ENCODE assay signal across 26 cellular contexts in the genomic region with DNA sequence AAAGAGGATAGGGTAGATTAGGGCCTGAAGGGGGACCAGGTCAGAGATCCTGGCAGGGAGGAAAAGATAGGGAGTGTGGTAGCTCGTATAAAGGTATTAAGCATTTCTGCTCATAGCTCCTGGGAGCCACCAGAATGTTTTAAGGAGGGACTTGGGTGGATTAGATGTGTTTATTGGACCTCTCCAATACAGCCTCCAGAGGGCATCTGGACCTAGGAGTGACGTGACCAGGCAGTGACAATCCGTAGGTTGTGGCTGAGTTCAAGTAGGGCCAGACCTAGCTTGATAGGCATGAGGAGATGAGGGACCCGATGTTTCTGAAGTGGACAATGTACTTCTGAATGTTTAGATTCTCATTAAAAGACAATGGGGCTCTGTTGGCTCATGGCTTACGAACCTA.
DNase-seq lines count a peak whose midpoint lies in the region; ATAC-seq, FAIRE-seq and TF ChIP-seq lines count a peak whose summit lies in the region.
"Had no signal": no experiment of that assay in that cellular context is flagged by ENCODE, and none has a peak within 500 bp of the region (broad histone marks: within the 10 kb centered on the region; RNA-seq: fewer than 3 reads in every experiment).

No MANE protein-coding gene starts in this region.

- TF ChIP-seq CTCF in Panc1 (IDR thresholded peaks at IDR 0.05) = peak; percentile 25; the same call in 1 of the 2 replicates
- peak in 2 of 3 experiments; percentile 11 to 22; a peak in 1 of 6 replicates for TF ChIP-seq CTCF in K562 (IDR thresholded peaks at IDR 0.05 in 2 of 3, conservative IDR thresholded peaks at IDR 0.05 in 1 of 3; ENCODE audit: insufficient read depth in 2 of 3, low read depth in 1 of 3, low read length in 3 of 3)

- H4K8ac ChIP-seq in mesendoderm (ENCODE audit: low read depth, low read length) = no peak overlapping the region

- no peak overlapping the region for H3K9ac ChIP-seq in K562 (ENCODE audit: insufficient read depth in 1 of 2, low read depth in 2 of 2, low read length in 2 of 2)
- no peak overlapping the region for H3K9ac ChIP-seq in mesendoderm (ENCODE audit: low read length)

- H3K4me3 Mint-ChIP-seq in T-helper 2 cell treated with Interferon-gamma antibody and Interleukin-4, amounts not matched to agents 5 μg/mL and 100 μg/mL, for 36 hours = no peak overlapping the region
- H3K4me3 Mint-ChIP-seq: CD8-positive, alpha-beta memory T cell; HFFc6; T-cell had no signal

- intact Hi-C loops in Panc1 (cut with micrococcal nuclease; ENCODE audit: unreplicated experiment) (loop anchor here (10.0 kb wide), 1 partner anchor 252 kb away; no protein-coding TSS in a partner anchor), K562 (cut with micrococcal nuclease) (no loop called here)

- DNase-seq in NCI-H82 (lab: John Stamatoyannopoulos, UW) (peak; percentile 5), NCI-H82 treated with DMSO at 0.1 percent for 48 hours (lab: John Stamatoyannopoulos, UW; ENCODE audit: unreplicated experiment) (no peak), Panc1 (ENCODE audit: low read depth, low spot score) (no peak), K562 (ENCODE audit: extremely low read depth in 1 of 4, low spot score in 3 of 4) (peak in 3 of 4 experiments; percentile 12 to 19 (median 17)), mesendoderm (peak; percentile 42), NCI-H1930 (lab: John Stamatoyannopoulos, UW) (no peak)
- DNase-seq in T-helper 2 cell treated with Interferon-gamma antibody and Interleukin-4, amounts not matched to agents 5 μg/mL and 100 μg/mL, for 36 hours (ENCODE audit: low spot score) = no peak
- DNase-seq: 8988T; CD8-positive, alpha-beta memory T cell; DMS79 treated with DMSO at 0.1 percent for 48 hours; GDM1; HFFc6; NCI-H1048; NCI-H1436 treated with DMSO at 0.1 percent for 48 hours; NCI-H2081 treated with DMSO at 0.1 percent for 48 hours; NCI-H2227 treated with DMSO at 0.1 percent for 48 hours; NCI-H524; OCI-M1; RPMI8226; T-cell had no signal

- 0% methylated on average over 5 of the region's 5 CpGs for WGBS in K562 (ENCODE audit: insufficient coverage, low coverage, missing lambda C conversion rate)
- no CpG with 5 or more reads among the region's 5 CpGs for WGBS in mesendoderm (ENCODE audit: extremely low coverage, insufficient coverage, low lambda C conversion rate)

- POLR2A ChIA-PET in Panc1 (lab: Charles Lee) = no interaction called here
- POLR2A ChIA-PET in K562 (lab: Yijun Ruan, JAX) = interaction anchor here (0.6 kb wide), 1 partner anchor 810 kb away, joined by 3 read pairs; no protein-coding TSS in a partner anchor

- H3K4ac ChIP-seq in mesendoderm (ENCODE audit: low read depth, low read length) = no peak overlapping the region

- H3K4me3 ChIP-seq in Panc1 (ENCODE audit: low read depth in 2 of 2, low read length in 2 of 2) (no peak overlapping the region), K562 (no peak overlapping the region), mesendoderm (ENCODE audit: low read length) (no peak overlapping the region)
- H3K4me3 ChIP-seq: GM12878, SJSA1 had no signal

- no peak overlapping the region for H3K27ac ChIP-seq in Panc1 (ENCODE audit: low read length)
- no peak overlapping the region for H3K27ac ChIP-seq in K562 (ENCODE audit: extremely low read depth, low read depth, low read length)
- no peak overlapping the region for H3K27ac ChIP-seq in mesendoderm (ENCODE audit: low read depth, low read length)
- H3K27ac ChIP-seq: SJSA1 had no signal

- H3K27me3 ChIP-seq in Panc1 (ENCODE audit: control insufficient read depth, insufficient read depth, low read length) (no peaks in the 10 kb centered on the region), K562 (ENCODE audit: control insufficient read depth in 2 of 2, insufficient read depth in 2 of 2, low read length in 2 of 2) (no peaks in the 10 kb centered on the region; a peak in 1 of 5 replicates), mesendoderm (ENCODE audit: insufficient read depth, low read length, poor library complexity) (no peaks in the 10 kb centered on the region)
- H3K27me3 ChIP-seq: SJSA1 had no signal

- H4K20me1 ChIP-seq in K562 (replicated peaks; ENCODE audit: control insufficient read depth, insufficient read depth, low read length) = no peaks in the 10 kb centered on the region

- H3K9me3 Mint-ChIP-seq in T-helper 2 cell treated with Interferon-gamma antibody and Interleukin-4, amounts not matched to agents 5 μg/mL and 100 μg/mL, for 36 hours = no peaks in the 10 kb centered on the region
- H3K9me3 Mint-ChIP-seq: CD8-positive, alpha-beta memory T cell; T-cell had no signal

- TF ChIP-seq POLR2A in K562 (conservative IDR thresholded peaks at IDR 0.05) = no peak

- H4K5ac ChIP-seq in mesendoderm (ENCODE audit: low read length) = no peak overlapping the region

- no peak overlapping the region for H3K4me2 ChIP-seq in K562 (ENCODE audit: insufficient read depth, low read length)
- H3K4me2 ChIP-seq in mesendoderm (ENCODE audit: low read length) = no peak overlapping the region

- H3K36me3 ChIP-seq in Panc1 (ENCODE audit: control insufficient read depth, insufficient read depth, low read length) (no peaks in the 10 kb centered on the region), K562 (ENCODE audit: control insufficient read depth, insufficient read depth, low read length) (no peaks in the 10 kb centered on the region), mesendoderm (ENCODE audit: control insufficient read depth, insufficient read depth, low read length) (no peaks in the 10 kb centered on the region)
- H3K36me3 ChIP-seq: SJSA1 had no signal

- no peak overlapping the region for H3K27ac Mint-ChIP-seq in T-helper 2 cell treated with Interferon-gamma antibody and Interleukin-4, amounts not matched to agents 5 μg/mL and 100 μg/mL, for 36 hours
- H3K27ac Mint-ChIP-seq: CD8-positive, alpha-beta memory T cell; HFFc6; T-cell had no signal

- no peak overlapping the region for H2BK5ac ChIP-seq in mesendoderm (ENCODE audit: low read length)

- in situ Hi-C loops in Panc1 (cut with HindIII; ENCODE audit: low pct_unique_long_range_greater_than_20kb, low sequenced_read_pairs) (no loop called here), K562 (cut with MboI) (no loop called here)

- no peak overlapping the region for H3K56ac ChIP-seq in mesendoderm (ENCODE audit: low read length)

- H2BK120ac ChIP-seq in mesendoderm (ENCODE audit: low read depth, low read length) = no peak overlapping the region

- H2AK5ac ChIP-seq in mesendoderm (ENCODE audit: low read length) = no peak overlapping the region

- BruUV-seq in Panc1 (replicated peaks; lab: Mats Ljungman, UMichigan) (no TSS peak), K562 (replicated peaks; lab: Mats Ljungman, UMichigan) (no TSS peak)

- H3K4me1 ChIP-seq in Panc1 (ENCODE audit: control insufficient read depth, insufficient read depth, low read length) (0 out of 2 replicates have a peak, but pooled peaks cover 1% of the 10 kb centered on the region), K562 (replicated peaks in 1 of 2; ENCODE audit: control insufficient read depth in 2 of 2, insufficient read depth in 2 of 2, low read length in 2 of 2) (no peaks in the 10 kb centered on the region), mesendoderm (ENCODE audit: control insufficient read depth, low read depth, low read length) (no peaks in the 10 kb centered on the region)
- H3K4me1 ChIP-seq: SJSA1 had no signal

- H3K27me3 Mint-ChIP-seq in T-helper 2 cell treated with Interferon-gamma antibody and Interleukin-4, amounts not matched to agents 5 μg/mL and 100 μg/mL, for 36 hours (ENCODE audit: low read depth) = peaks cover 18% of the 10 kb centered on the region

- no peak overlapping the region for H2BK15ac ChIP-seq in mesendoderm (replicated peaks; ENCODE audit: low read depth)

- TF ChIP-seq RAD21 in K562 (CRISPR knock-in tag; conservative IDR thresholded peaks at IDR 0.05 in 1 of 2, IDR thresholded peaks at IDR 0.05 in 1 of 2) = peak; percentile 17 to 37; a peak in 2 of 4 replicates

- no peak for TF ChIP-seq EP300 in K562 (IDR thresholded peaks at IDR 0.05; ENCODE audit: low read length)

- no peak overlapping the region for H2AFZ ChIP-seq in K562 (ENCODE audit: low read depth, low read length)

- FAIRE-seq in K562 (lab: Jason Lieb, UNC) = no peak
- FAIRE-seq: D721Med, GM12878, GM18507, HTR-8/SVneo had no signal

- no peaks in the 10 kb centered on the region for H3K9me1 ChIP-seq in K562 (ENCODE audit: control insufficient read depth, insufficient read depth, low read length)

- ATAC-seq in Panc1 (no peak), K562 (peak; percentile 79), GM21381 (IDR thresholded peaks at IDR 0.05; ENCODE audit: unreplicated experiment) (no peak)
- ATAC-seq: GM12878, T-cell had no signal

- no peak overlapping the region for H3K23ac ChIP-seq in mesendoderm (ENCODE audit: low read length)

- no peaks in the 10 kb centered on the region for H3K79me1 ChIP-seq in mesendoderm (ENCODE audit: low read length)

- H3K79me2 ChIP-seq in K562 (ENCODE audit: control insufficient read depth, insufficient read depth, low read length) (no peaks in the 10 kb centered on the region), mesendoderm (ENCODE audit: control insufficient read depth, insufficient read depth, low read length) (no peaks in the 10 kb centered on the region)

- H3K18ac ChIP-seq in mesendoderm (ENCODE audit: low read length) = no peak overlapping the region

- H3K9me3 ChIP-seq in Panc1 (ENCODE audit: control insufficient read depth, insufficient read depth, low read depth, low read length) = no peaks in the 10 kb centered on the region
- no peaks in the 10 kb centered on the region for H3K9me3 ChIP-seq in K562 (replicated peaks; ENCODE audit: control insufficient read depth, insufficient read depth, low read depth, low read length)
- H3K9me3 ChIP-seq: SJSA1 had no signal

- H3K36me3 Mint-ChIP-seq in T-helper 2 cell treated with Interferon-gamma antibody and Interleukin-4, amounts not matched to agents 5 μg/mL and 100 μg/mL, for 36 hours (ENCODE audit: low read depth) = no peaks in the 10 kb centered on the region
- H3K36me3 Mint-ChIP-seq: CD8-positive, alpha-beta memory T cell; T-cell had no signal

- H3K4me1 Mint-ChIP-seq in T-helper 2 cell treated with Interferon-gamma antibody and Interleukin-4, amounts not matched to agents 5 μg/mL and 100 μg/mL, for 36 hours (ENCODE audit: low read depth) = no peaks in the 10 kb centered on the region
- H3K4me1 Mint-ChIP-seq: CD8-positive, alpha-beta memory T cell; T-cell had no signal

- CTCF ChIA-PET in Panc1 (lab: Charles Lee) (no interaction called here), K562 (lab: Yijun Ruan, JAX; ENCODE audit: low intra/inter-chr PET ratio) (no interaction called here)

TF ChIP-seq in K562, 482 proteins besides CTCF, POLR2A, EP300 and RAD21:
- TF ChIP-seq SIN3A (IDR thresholded peaks at IDR 0.05; ENCODE audit: borderline replicate concordance in 2 of 2, control insufficient read depth in 1 of 2, low read depth in 2 of 2, low read length in 2 of 2) = no peak
- TF ChIP-seq CREM (IDR thresholded peaks at IDR 0.05; ENCODE audit: low read depth) = peak; percentile 39; the same call in 1 of the 2 replicates

Comparison
In these comparisons a context has a peak if more than half of its experiments do, and no peak if none do; other contexts are left out.
1. DNase-seq: peak in NCI-H82 (single experiment), K562 (3 of 4) and mesendoderm (single experiment); none in NCI-H82 treated with DMSO at 0.1 percent for 48 hours (single experiment), Panc1 (single experiment), T-helper 2 cell treated with Interferon-gamma antibody and Interleukin-4, amounts not matched to agents 5 μg/mL and 100 μg/mL, for 36 hours (single experiment) and NCI-H1930 (0 of 2).